In genomic region chr4:52904421-52904820, GRCh38 we compare ENCODE assay signal across 19 cellular contexts. TPM values are rescaled to one million over a fixed set of nuclear protein-coding genes. Genes with fewer than 3 reads are reported as not detected.
DNase-seq lines count a peak whose midpoint lies in the region; ATAC-seq and TF ChIP-seq lines count a peak whose summit lies in the region.
"Had no signal": no experiment of that assay in that cellular context is flagged by ENCODE, and none has a peak within 500 bp of the region (broad histone marks: within the 10 kb centered on the region; RNA-seq: fewer than 3 reads in every experiment).

No MANE protein-coding gene starts in this region.

- no peak for TF ChIP-seq POLR2A in IMR-90 (IDR thresholded peaks at IDR 0.05; ENCODE audit: low read depth, low read length)

- BruUV-seq in IMR-90 (replicated peaks; lab: Mats Ljungman, UMichigan): no TSS peak

- H3K9me1 ChIP-seq in IMR-90 (ENCODE audit: insufficient read depth, low read length): peaks cover 16% of the 10 kb centered on the region

- no peaks in the 10 kb centered on the region for H3K36me3 ChIP-seq in IMR-90 (ENCODE audit: control insufficient read depth, insufficient read depth, low read length)
- H3K36me3 ChIP-seq in brain microvascular endothelial cell (replicated peaks): no peaks in the 10 kb centered on the region

- dilution Hi-C loops in IMR-90 (cut with HindIII; ENCODE audit: low sequenced_read_pairs, unreplicated experiment): no loop called here

- CTCF ChIA-PET in IMR-90 (lab: Yijun Ruan, JAX): no interaction called here
- CTCF ChIA-PET in RWPE1 (lab: Yijun Ruan, JAX): no interaction called here

- intact Hi-C loops in IMR-90 (cut with micrococcal nuclease): no loop called here

- no peak overlapping the region for H4K5ac ChIP-seq in IMR-90 (ENCODE audit: low read depth, low read length)

- DNase-seq in IMR-90 (peak; percentile 66), brain microvascular endothelial cell (peak; percentile 58), kidney tubule cell (ENCODE audit: low spot score) (peak; percentile 84), stromal cell of bone marrow (ENCODE audit: low read depth) (peak; percentile 58), NCI-H345 treated with DMSO at 0.1 percent for 48 hours (lab: John Stamatoyannopoulos, UW; ENCODE audit: unreplicated experiment) (no peak), iPS-NIHi11 (ENCODE audit: low spot score) (no peak), RWPE1 (ENCODE audit: low spot score) (no peak)
- DNase-seq: DND-41; GDM1; NCI-H1105; NCI-H2081 treated with DMSO at 0.1 percent for 48 hours; NCI-H510A; NCI-H748 treated with DMSO at 0.1 percent for 48 hours; NK-92 treated with Interleukin-12 subunit alpha and Interleukin-12 subunit beta, amount 100 ng/mL, for 24 hours; SHP77 treated with DMSO at 0.1 percent for 48 hours; SK-N-SH had no signal

- no peak overlapping the region for H4K8ac ChIP-seq in IMR-90 (ENCODE audit: low read depth in 2 of 2, low read length in 2 of 2)

- no peaks in the 10 kb centered on the region; the same call in 1 of the 2 replicates for H4K20me1 ChIP-seq in IMR-90 (ENCODE audit: insufficient read depth, low read length)

- H4K91ac ChIP-seq in IMR-90 (ENCODE audit: insufficient read depth, low read depth, low read length): no peak overlapping the region

- ATAC-seq in IMR-90 (ENCODE audit: low read depth): peak; percentile 46
- ATAC-seq: GM12878, HCT116 had no signal

- H3K4me1 ChIP-seq in IMR-90 (ENCODE audit: control insufficient read depth, insufficient read depth, low read length): peaks cover 15% of the 10 kb centered on the region

- H2AK5ac ChIP-seq in IMR-90 (ENCODE audit: low read depth, low read length): peak overlapping the region; percentile 3; the same call in 1 of the 2 replicates

- 0 out of 2 replicates have a peak overlapping the region, but pooled peaks have one; percentile 12 for H3K18ac ChIP-seq in IMR-90 (ENCODE audit: low read depth, low read length)

- H3K79me1 ChIP-seq in IMR-90 (ENCODE audit: low read depth in 1 of 2, low read length in 2 of 2): no peaks in the 10 kb centered on the region; a peak in 1 of 4 replicates

- 0 out of 2 replicates have a peak overlapping the region, but pooled peaks have one; percentile 16 for H3K4ac ChIP-seq in IMR-90 (ENCODE audit: low read depth, low read length)

- no peak overlapping the region for H2BK120ac ChIP-seq in IMR-90 (ENCODE audit: low read depth, low read length)

- H3K23ac ChIP-seq in IMR-90 (ENCODE audit: low read depth, low read length): 0 out of 2 replicates have a peak overlapping the region, but pooled peaks have one; percentile 0

- H2BK20ac ChIP-seq in IMR-90 (ENCODE audit: low read depth, low read length): no peak overlapping the region

- no peak overlapping the region for H3K4me2 ChIP-seq in IMR-90 (ENCODE audit: low read depth, low read length)
- H3K4me2 ChIP-seq: SK-N-SH had no signal

- H3K56ac ChIP-seq in IMR-90 (ENCODE audit: extremely low read depth, insufficient read depth, low read length): no peak overlapping the region

- no CpG with 5 or more reads among the region's 4 CpGs for WGBS in IMR-90 (ENCODE audit: extremely low coverage in 2 of 2, insufficient read length in 1 of 2), 2 experiments

- H2BK5ac ChIP-seq in IMR-90 (ENCODE audit: low read depth, low read length, poor library complexity, severe bottlenecking): no peak overlapping the region

- in situ Hi-C loops in IMR-90 (cut with MboI; ENCODE audit: low sequenced_read_pairs): no loop called here
- in situ Hi-C loops in brain microvascular endothelial cell (cut with HindIII; ENCODE audit: low pct_ligation_motif_present, low sequenced_read_pairs): no loop called here

- H2BK15ac ChIP-seq in IMR-90 (ENCODE audit: low read depth, low read length): no peak overlapping the region

- TF ChIP-seq CTCF in IMR-90 (conservative IDR thresholded peaks at IDR 0.05; ENCODE audit: low read depth, low read length): no peak
- no peak for TF ChIP-seq CTCF in brain microvascular endothelial cell (IDR thresholded peaks at IDR 0.05; ENCODE audit: low read depth, low read length, missing control alignments)
- TF ChIP-seq CTCF in RWPE1 (conservative IDR thresholded peaks at IDR 0.05; ENCODE audit: low read depth): no peak

- H2AFZ ChIP-seq in IMR-90 (replicated peaks; ENCODE audit: low read length, poor library complexity): no peak overlapping the region

- H3K4me3 ChIP-seq in IMR-90 (ENCODE audit: insufficient read depth, low read depth, low read length) (no peak overlapping the region), brain microvascular endothelial cell (ENCODE audit: low read depth, low read length) (no peak overlapping the region)
- H3K4me3 ChIP-seq: GM12878 had no signal

- 0 out of 2 replicates have a peak overlapping the region, but pooled peaks have one; percentile 14 for H3K14ac ChIP-seq in IMR-90 (replicated peaks; ENCODE audit: low read depth, low read length)

- H2AK9ac ChIP-seq in IMR-90 (replicated peaks; ENCODE audit: low read depth, low read length, poor library complexity): no peak overlapping the region

- POLR2A ChIA-PET in IMR-90 (lab: Charles Lee; ENCODE audit: unreplicated experiment) (no interaction called here), RWPE1 (lab: Yijun Ruan, JAX; ENCODE audit: low non-redundant PET) (no interaction called here)

- no peak for TF ChIP-seq RAD21 in IMR-90 (IDR thresholded peaks at IDR 0.05; ENCODE audit: low read length)

- H3K27me3 ChIP-seq in IMR-90 (ENCODE audit: control insufficient read depth, insufficient read depth, low read length): no peaks in the 10 kb centered on the region
- H3K27me3 ChIP-seq in brain microvascular endothelial cell (replicated peaks): no peaks in the 10 kb centered on the region

- H3K9me3 ChIP-seq in IMR-90 (ENCODE audit: control insufficient read depth, insufficient read depth, low read length): no peaks in the 10 kb centered on the region
- H3K9me3 ChIP-seq: SK-N-SH had no signal

- H3K9ac ChIP-seq in IMR-90 (ENCODE audit: low read depth, low read length): no peak overlapping the region
- H3K9ac ChIP-seq: SK-N-SH had no signal

- H3K27ac ChIP-seq in IMR-90 (ENCODE audit: insufficient read depth, low read length) (no peak overlapping the region), brain microvascular endothelial cell (no peak overlapping the region), RWPE1 (no peak overlapping the region)

TF ChIP-seq in IMR-90, 13 proteins besides CTCF, POLR2A, EP300 and RAD21:
- TF ChIP-seq ELK1 (IDR thresholded peaks at IDR 0.05; ENCODE audit: borderline replicate concordance, low read depth, low read length) (no peak), NFE2L2 (IDR thresholded peaks at IDR 0.05; ENCODE audit: low read depth, low read length) (no peak), MAFK (IDR thresholded peaks at IDR 0.05; ENCODE audit: low read depth, low read length) (no peak), FOS (IDR thresholded peaks at IDR 0.05; ENCODE audit: low read depth, low read length) (no peak), RCOR1 (IDR thresholded peaks at IDR 0.05; ENCODE audit: insufficient replicate concordance, low read length) (no peak), CEBPB (IDR thresholded peaks at IDR 0.05; ENCODE audit: low read depth, low read length) (no peak), BHLHE40 (IDR thresholded peaks at IDR 0.05; ENCODE audit: low read depth, low read length) (no peak)

RNA-seq across cellular contexts. Expression of gene RASL11B, which starts 42.3 kb away (rescaled TPM):
- total RNA-seq in IMR-90 (2012; rRNA removed): 0.18 and 0.28 TPM in 2 replicates
- polyA plus RNA-seq in IMR-90 (2012; rRNA removed): 0.26 and 0.31 TPM in 2 replicates
- polyA plus RNA-seq in IMR-90 (2012; cell fraction: cytosol; rRNA removed): 0.04 and 0.23 TPM in 2 replicates
- 0.20 and 0.41 TPM in 2 replicates for polyA plus RNA-seq in IMR-90 (2012; cell fraction: nucleus; rRNA removed; ENCODE audit: low replicate concordance)
- polyA plus RNA-seq: CD14-positive monocyte had no signal

Comparison
In these comparisons a context has a peak if more than half of its experiments do, and no peak if none do; other contexts are left out.
1. DNase-seq: peak in IMR-90 (single experiment), brain microvascular endothelial cell (single experiment), kidney tubule cell (single experiment) and stromal cell of bone marrow (single experiment); none in NCI-H345 treated with DMSO at 0.1 percent for 48 hours (single experiment), iPS-NIHi11 (single experiment) and RWPE1 (single experiment).